11 cellular contexts compared by ENCODE assay signal in genomic region chr3:50211930-50212329, GRCh38. TPM values are rescaled to one million over a fixed set of nuclear protein-coding genes. Genes with fewer than 3 reads are reported as not detected.
DNase-seq lines count a peak whose midpoint lies in the region; ATAC-seq, FAIRE-seq and TF ChIP-seq lines count a peak whose summit lies in the region.
"Had no signal": no experiment of that assay in that cellular context is flagged by ENCODE, and none has a peak within 500 bp of the region (broad histone marks: within the 10 kb centered on the region; RNA-seq: fewer than 3 reads in every experiment).

No MANE protein-coding gene starts in this region.

- H3K79me2 ChIP-seq in HepG2 (ENCODE audit: insufficient read depth, low read length) = peaks cover 36% of the 10 kb centered on the region

- DNase-seq in AG20443 (ENCODE audit: low spot score) = peak; percentile 59
- DNase-seq in IMR-90 = peak; percentile 20
- DNase-seq in HepG2 (ENCODE audit: low spot score) = no peak
- no peak for DNase-seq in HAP-1 (ENCODE audit: low spot score in 2 of 2)
- DNase-seq in germinal center (ENCODE audit: low spot score) = no peak
- DNase-seq in GM20000 (ENCODE audit: low spot score) = no peak
- no peak for DNase-seq in central memory CD4-positive, alpha-beta T cell
- DNase-seq: NCI-H1417; stimulated activated naive CD4-positive, alpha-beta T cell treated with Interleukin-2 at 50 U/mL for 16 hours had no signal

- H2BK5ac ChIP-seq in IMR-90 (ENCODE audit: low read depth, low read length, poor library complexity, severe bottlenecking) = no peak overlapping the region

- no peak overlapping the region for H2AFZ ChIP-seq in IMR-90 (replicated peaks; ENCODE audit: low read length, poor library complexity)
- H2AFZ ChIP-seq in HepG2 (ENCODE audit: low read length) = no peak overlapping the region

- peak overlapping the region; percentile 22 for H3K27ac Mint-ChIP-seq in activated T-helper 17 cell treated with anti-CD3 and anti-CD28 coated beads, Interleukin-2, amount 50 U/mL, for 72 hours

- TF ChIP-seq CTCF in IMR-90 (conservative IDR thresholded peaks at IDR 0.05; ENCODE audit: low read depth, low read length) = no peak
- TF ChIP-seq CTCF in HepG2 (CRISPR knock-in tag; IDR thresholded peaks at IDR 0.05) = no peak
- TF ChIP-seq CTCF in GM20000 (IDR thresholded peaks at IDR 0.05; ENCODE audit: extremely low read depth, missing control alignments) = no peak

- H4K91ac ChIP-seq in IMR-90 (ENCODE audit: insufficient read depth, low read depth, low read length) = no peak overlapping the region

- no peak overlapping the region for H2AK5ac ChIP-seq in IMR-90 (ENCODE audit: low read depth, low read length)

- no peaks in the 10 kb centered on the region for H3K9me3 ChIP-seq in IMR-90 (ENCODE audit: control insufficient read depth, insufficient read depth, low read length)
- no peaks in the 10 kb centered on the region for H3K9me3 ChIP-seq in HepG2 (ENCODE audit: low read length)
- no peaks in the 10 kb centered on the region for H3K9me3 ChIP-seq in HAP-1

- no peak overlapping the region for H3K4me3 ChIP-seq in IMR-90 (ENCODE audit: insufficient read depth, low read depth, low read length)
- H3K4me3 ChIP-seq in HepG2 (replicated peaks in 1 of 3; ENCODE audit: insufficient read depth in 1 of 3, low read depth in 2 of 3, low read length in 3 of 3) = peak overlapping the region in 1 of 3 experiments; percentile 17; a peak in 1 of 6 replicates
- no peak overlapping the region for H3K4me3 ChIP-seq in HAP-1

- H3K36me3 ChIP-seq in IMR-90 (ENCODE audit: control insufficient read depth, insufficient read depth, low read length) (no peaks in the 10 kb centered on the region), HepG2 (replicated peaks in 1 of 2; ENCODE audit: control insufficient read depth in 1 of 2, insufficient read depth in 2 of 2, low read length in 2 of 2) (peaks cover 9 to 31% of the 10 kb centered on the region in 2 experiments), HAP-1 (replicated peaks) (no peaks in the 10 kb centered on the region)

- no peak overlapping the region for H2BK15ac ChIP-seq in IMR-90 (ENCODE audit: low read depth, low read length)

- no peak overlapping the region for H3K4ac ChIP-seq in IMR-90 (ENCODE audit: low read depth, low read length)

- no peak for TF ChIP-seq EP300 in HepG2 (IDR thresholded peaks at IDR 0.05; ENCODE audit: low read depth in 2 of 2, low read length in 2 of 2)
- TF ChIP-seq EP300 in HepG2 (CRISPR knock-in tag; IDR thresholded peaks at IDR 0.05; ENCODE audit: borderline replicate concordance) = no peak

- no peak overlapping the region for H4K5ac ChIP-seq in IMR-90 (ENCODE audit: low read depth, low read length)

- BruUV-seq in IMR-90 (replicated peaks; lab: Mats Ljungman, UMichigan) (no TSS peak), HepG2 (replicated peaks; lab: Mats Ljungman, UMichigan) (no TSS peak)

- ATAC-seq in IMR-90 (ENCODE audit: low read depth) (peak; percentile 84), HepG2 (no peak)
- peak; percentile 52 for ATAC-seq in activated T-helper 17 cell treated with anti-CD3 and anti-CD28 coated beads, Interleukin-2, amount 50 U/mL, for 72 hours (replicated peaks)
- ATAC-seq: sciatic nerve had no signal

- intact Hi-C loops in IMR-90 (cut with micrococcal nuclease) = no loop called here
- intact Hi-C loops in HepG2 (cut with micrococcal nuclease; ENCODE audit: unreplicated experiment) = no loop called here

- H3K4me2 ChIP-seq in IMR-90 (ENCODE audit: low read depth, low read length) (no peak overlapping the region), HepG2 (ENCODE audit: low read depth, low read length) (peak overlapping the region; percentile 41)

- no peak for FAIRE-seq in HepG2 (lab: Jason Lieb, UNC)

- H3K27me3 ChIP-seq in IMR-90 (ENCODE audit: control insufficient read depth, insufficient read depth, low read length) (peaks cover 28% of the 10 kb centered on the region), HepG2 (ENCODE audit: control insufficient read depth in 1 of 2, insufficient read depth in 2 of 2, low read length in 2 of 2) (no peaks in the 10 kb centered on the region), HAP-1 (ENCODE audit: low read depth) (no peaks in the 10 kb centered on the region)

- in situ Hi-C loops in IMR-90 (cut with MboI; ENCODE audit: low sequenced_read_pairs) = no loop called here
- in situ Hi-C loops in HepG2 (cut with HindIII; ENCODE audit: extremely low pct_ligation_motif_present, low pct_unique_long_range_greater_than_20kb) = no loop called here
- in situ Hi-C loops in HAP-1 (cut with MboI; ENCODE audit: low sequenced_read_pairs) = no loop called here

- no peak overlapping the region for H3K18ac ChIP-seq in IMR-90 (ENCODE audit: low read depth, low read length)

- no peak overlapping the region for H2AK9ac ChIP-seq in IMR-90 (replicated peaks; ENCODE audit: low read depth, low read length, poor library complexity)

- H2BK120ac ChIP-seq in IMR-90 (ENCODE audit: low read depth, low read length) = no peak overlapping the region

- H3K4me1 Mint-ChIP-seq in activated T-helper 17 cell treated with anti-CD3 and anti-CD28 coated beads, Interleukin-2, amount 50 U/mL, for 72 hours = no peaks in the 10 kb centered on the region

- H3K4me3 Mint-ChIP-seq in activated T-helper 17 cell treated with anti-CD3 and anti-CD28 coated beads, Interleukin-2, amount 50 U/mL, for 72 hours = no peak overlapping the region

- no peak overlapping the region for H3K23ac ChIP-seq in IMR-90 (ENCODE audit: low read depth, low read length)

- peaks cover 4% of the 10 kb centered on the region for H3K27me3 Mint-ChIP-seq in activated T-helper 17 cell treated with anti-CD3 and anti-CD28 coated beads, Interleukin-2, amount 50 U/mL, for 72 hours

- no peaks in the 10 kb centered on the region for H3K9me1 ChIP-seq in IMR-90 (ENCODE audit: insufficient read depth, low read length)

- no peak overlapping the region for H3K56ac ChIP-seq in IMR-90 (ENCODE audit: extremely low read depth, insufficient read depth, low read length)

- no peak for TF ChIP-seq RAD21 in IMR-90 (IDR thresholded peaks at IDR 0.05; ENCODE audit: low read length)
- TF ChIP-seq RAD21 in HepG2 (CRISPR knock-in tag; IDR thresholded peaks at IDR 0.05) = no peak

- POLR2A ChIA-PET in IMR-90 (lab: Charles Lee; ENCODE audit: unreplicated experiment) = no interaction called here
- POLR2A ChIA-PET in HepG2 (lab: Yijun Ruan, JAX) = interaction anchor here (0.7 to 16.5 kb wide), 17 partner anchors 4 to 137 kb away, joined by 3 to 844 read pairs (median 10); partner anchors contain the start of genes GNAI2, GNAT1, HYAL3 and NAA80

- CTCF ChIA-PET in IMR-90 (lab: Yijun Ruan, JAX) (interaction anchor here (1.2 to 1.3 kb wide), 2 partner anchors 14 to 35 kb away, joined by 4 to 5 read pairs; no protein-coding TSS in a partner anchor), HepG2 (lab: Yijun Ruan, JAX; ENCODE audit: low intra/inter-chr PET ratio, low total read pairs) (interaction anchor here (0.7 to 2.7 kb wide), 3 partner anchors 10 to 19 kb away, joined by 3 to 15 read pairs (median 3); no protein-coding TSS in a partner anchor)

- H3K4me1 ChIP-seq in IMR-90 (ENCODE audit: control insufficient read depth, insufficient read depth, low read length) = peaks cover 2% of the 10 kb centered on the region; the same call in 1 of the 2 replicates
- H3K4me1 ChIP-seq in HepG2 (ENCODE audit: insufficient read depth, low read length) = peaks cover 74% of the 10 kb centered on the region
- no peaks in the 10 kb centered on the region for H3K4me1 ChIP-seq in HAP-1

- TF ChIP-seq POLR2A in IMR-90 (IDR thresholded peaks at IDR 0.05; ENCODE audit: low read depth, low read length) = no peak
- TF ChIP-seq POLR2A in HepG2 (IDR thresholded peaks at IDR 0.05; ENCODE audit: insufficient read depth in 1 of 2, low read depth in 2 of 2, low read length in 2 of 2) = no peak

- H3K27ac ChIP-seq in IMR-90 (ENCODE audit: insufficient read depth, low read length) (no peak overlapping the region), HepG2 (ENCODE audit: extremely low read length, insufficient read depth, low read length) (peak overlapping the region; percentile 99)

- no peaks in the 10 kb centered on the region for H3K9me3 Mint-ChIP-seq in activated T-helper 17 cell treated with anti-CD3 and anti-CD28 coated beads, Interleukin-2, amount 50 U/mL, for 72 hours

- H3K9ac ChIP-seq in IMR-90 (ENCODE audit: low read depth, low read length) (no peak overlapping the region), HepG2 (ENCODE audit: insufficient read depth, low read depth, low read length) (peak overlapping the region; percentile 54; the same call in 1 of the 2 replicates)

- no peaks in the 10 kb centered on the region for H3K79me1 ChIP-seq in IMR-90 (ENCODE audit: low read depth in 1 of 2, low read length in 2 of 2)

- dilution Hi-C loops in IMR-90 (cut with HindIII; ENCODE audit: low sequenced_read_pairs, unreplicated experiment) = no loop called here

- no peaks in the 10 kb centered on the region for H3K36me3 Mint-ChIP-seq in activated T-helper 17 cell treated with anti-CD3 and anti-CD28 coated beads, Interleukin-2, amount 50 U/mL, for 72 hours (ENCODE audit: low read depth)

- 100% methylated on average over 1 of the region's 2 CpGs; no CpG with 5 or more reads in 1 of the 2 experiments for WGBS in IMR-90 (ENCODE audit: extremely low coverage in 2 of 2, insufficient read length in 1 of 2), 2 experiments
- WGBS in HepG2 (ENCODE audit: low lambda C conversion rate) = no CpG with 5 or more reads among the region's 2 CpGs

- H2BK20ac ChIP-seq in IMR-90 (ENCODE audit: low read depth, low read length) = no peak overlapping the region

- no peak overlapping the region for H4K8ac ChIP-seq in IMR-90 (ENCODE audit: low read depth in 2 of 2, low read length in 2 of 2)

- H3K14ac ChIP-seq in IMR-90 (replicated peaks; ENCODE audit: low read depth, low read length) = no peak overlapping the region

- H4K20me1 ChIP-seq in IMR-90 (ENCODE audit: insufficient read depth, low read length) (no peaks in the 10 kb centered on the region), HepG2 (ENCODE audit: insufficient read depth, low read length) (no peaks in the 10 kb centered on the region; the same call in 1 of the 2 replicates)

RNA-seq across cellular contexts. Expression of gene SLC38A3, which starts 6.9 kb away (rescaled TPM):
- total RNA-seq in IMR-90 (2012; rRNA removed) (0.36 TPM in 1 of 2 replicates, not detected in the other), HepG2 (2016; rRNA removed; fragmentation: Illumina TruSeq; extraction: Trizol) (14.3 and 29.8 TPM in 2 replicates)
- polyA plus RNA-seq in IMR-90 (2012; rRNA removed) (0.12 and 0.36 TPM in 2 replicates), HepG2 (2011; rRNA removed) (164 and 247 TPM in 2 replicates)
- polyA plus RNA-seq in IMR-90 (2012; cell fraction: cytosol; rRNA removed) = 0.04 and 0.15 TPM in 2 replicates
- polyA plus RNA-seq in IMR-90 (2012; cell fraction: nucleus; rRNA removed; ENCODE audit: low replicate concordance) = 0.37 and 0.78 TPM in 2 replicates
- under 1 TPM in 1 of 2 donors, not detected in 1; 0.71 TPM for total RNA-seq in activated T-helper 17 cell treated with anti-CD3 and anti-CD28 coated beads, Interleukin-2, amount 50 U/mL, for 72 hours
- total RNA-seq in HepG2 (2016; cell fraction: cytosol; rRNA removed; fragmentation: Illumina TruSeq; extraction: Trizol; ENCODE audit: low read depth) = 9.4 and 12.0 TPM in 2 replicates
- 14.3 and 31.3 TPM in 2 replicates for total RNA-seq in HepG2 (2016; cell fraction: insoluble cytoplasmic fraction; rRNA removed; fragmentation: Illumina TruSeq; extraction: Trizol)
- 13.7 and 15.1 TPM in 2 replicates for total RNA-seq in HepG2 (2016; cell fraction: membrane; rRNA removed; fragmentation: Illumina TruSeq; extraction: Trizol)
- 51.2 and 60.9 TPM in 2 replicates for total RNA-seq in HepG2 (2016; cell fraction: nucleus; rRNA removed; fragmentation: Illumina TruSeq; extraction: Trizol)
- polyA plus RNA-seq in HepG2 (2011; cell fraction: cytosol; rRNA removed) = 69.6 and 77.8 TPM in 2 replicates
- 645 and 755 TPM in 2 replicates for polyA plus RNA-seq in HepG2 (2011; cell fraction: nucleus; rRNA removed)
- 101 and 126 TPM in 2 replicates for polyA plus RNA-seq in HepG2 (2012)
- 7.3 and 7.5 TPM in 2 replicates for polyA plus RNA-seq in HepG2 (2016; cell fraction: cytosol; fragmentation: Illumina TruSeq; extraction: Trizol; ENCODE audit: low read depth)
- polyA plus RNA-seq in HepG2 (2016; cell fraction: insoluble cytoplasmic fraction; fragmentation: Illumina TruSeq; extraction: Trizol; ENCODE audit: low read depth) = 17.2 and 22.9 TPM in 2 replicates
- 12.8 and 13.7 TPM in 2 replicates for polyA plus RNA-seq in HepG2 (2016; cell fraction: membrane; fragmentation: Illumina TruSeq; extraction: Trizol; ENCODE audit: low read depth)
- polyA plus RNA-seq in HepG2 (2016; cell fraction: nucleus; fragmentation: Illumina TruSeq; extraction: Trizol; ENCODE audit: insufficient read depth, low read depth) = 146 and 148 TPM in 2 replicates
- 0.14 and 257 TPM in 2 replicates for polyA minus RNA-seq in HepG2 (2011; rRNA and poly(A)+ RNA removed; ENCODE audit: low replicate concordance)
- 61.1 and 83.0 TPM in 2 replicates for polyA minus RNA-seq in HepG2 (2011; cell fraction: cytosol; rRNA and poly(A)+ RNA removed)
- 113 and 140 TPM in 2 replicates for polyA minus RNA-seq in HepG2 (2011; cell fraction: nucleus; rRNA and poly(A)+ RNA removed)

RNA-seq across cellular contexts. Expression of gene GNAT1, which starts 20.5 kb away (rescaled TPM):
- total RNA-seq in IMR-90 (2012; rRNA removed) (not detected in 2 replicates), HepG2 (2016; rRNA removed; fragmentation: Illumina TruSeq; extraction: Trizol) (0.15 TPM in 1 of 2 replicates, not detected in the other)
- polyA plus RNA-seq in IMR-90 (2012; rRNA removed) (0.04 TPM in 1 of 2 replicates, not detected in the other), HepG2 (2011; rRNA removed) (0.03 TPM in 1 of 2 replicates, not detected in the other)
- not detected in 2 replicates for polyA plus RNA-seq in IMR-90 (2012; cell fraction: cytosol; rRNA removed)
- 0.08 and 0.13 TPM in 2 replicates for polyA plus RNA-seq in IMR-90 (2012; cell fraction: nucleus; rRNA removed; ENCODE audit: low replicate concordance)
- total RNA-seq in activated T-helper 17 cell treated with anti-CD3 and anti-CD28 coated beads, Interleukin-2, amount 50 U/mL, for 72 hours = not detected
- total RNA-seq in HepG2 (2016; cell fraction: cytosol; rRNA removed; fragmentation: Illumina TruSeq; extraction: Trizol; ENCODE audit: low read depth) = 1.8 and 2.0 TPM in 2 replicates
- 0.09 and 0.28 TPM in 2 replicates for total RNA-seq in HepG2 (2016; cell fraction: insoluble cytoplasmic fraction; rRNA removed; fragmentation: Illumina TruSeq; extraction: Trizol)
- 0.87 and 1.1 TPM in 2 replicates for total RNA-seq in HepG2 (2016; cell fraction: membrane; rRNA removed; fragmentation: Illumina TruSeq; extraction: Trizol)
- 0.25 and 0.44 TPM in 2 replicates for total RNA-seq in HepG2 (2016; cell fraction: nucleus; rRNA removed; fragmentation: Illumina TruSeq; extraction: Trizol)
- not detected in 2 replicates for polyA plus RNA-seq in HepG2 (2011; cell fraction: cytosol; rRNA removed)
- 0.14 and 0.33 TPM in 2 replicates for polyA plus RNA-seq in HepG2 (2011; cell fraction: nucleus; rRNA removed)
- polyA plus RNA-seq in HepG2 (2012) = 0.08 TPM in 1 of 2 replicates, not detected in the other
- not detected in 2 replicates for polyA plus RNA-seq in HepG2 (2016; cell fraction: cytosol; fragmentation: Illumina TruSeq; extraction: Trizol; ENCODE audit: low read depth)
- polyA plus RNA-seq in HepG2 (2016; cell fraction: insoluble cytoplasmic fraction; fragmentation: Illumina TruSeq; extraction: Trizol; ENCODE audit: low read depth) = not detected in 2 replicates
- not detected in 2 replicates for polyA plus RNA-seq in HepG2 (2016; cell fraction: membrane; fragmentation: Illumina TruSeq; extraction: Trizol; ENCODE audit: low read depth)
- polyA plus RNA-seq in HepG2 (2016; cell fraction: nucleus; fragmentation: Illumina TruSeq; extraction: Trizol; ENCODE audit: insufficient read depth, low read depth) = 0.31 TPM in 1 of 2 replicates, not detected in the other
- polyA minus RNA-seq in HepG2 (2011; rRNA and poly(A)+ RNA removed; ENCODE audit: low replicate concordance) = 0.47 and 2.3 TPM in 2 replicates
- 0.26 TPM in 1 of 2 replicates, not detected in the other for polyA minus RNA-seq in HepG2 (2011; cell fraction: cytosol; rRNA and poly(A)+ RNA removed)
- 1.2 and 1.5 TPM in 2 replicates for polyA minus RNA-seq in HepG2 (2011; cell fraction: nucleus; rRNA and poly(A)+ RNA removed)
- total RNA-seq: sciatic nerve had no signal

RNA-seq across cellular contexts. Expression of gene GNAI2, which starts 24.1 kb away (rescaled TPM):
- total RNA-seq in IMR-90 (2012; rRNA removed) (816 and 867 TPM in 2 replicates), HepG2 (2016; rRNA removed; fragmentation: Illumina TruSeq; extraction: Trizol) (34.5 and 51.1 TPM in 2 replicates)
- polyA plus RNA-seq in IMR-90 (2012; rRNA removed) (1,079 and 1,150 TPM in 2 replicates), HepG2 (2011; rRNA removed) (66.1 and 66.2 TPM in 2 replicates)
- polyA plus RNA-seq in IMR-90 (2012; cell fraction: cytosol; rRNA removed) = 411 and 787 TPM in 2 replicates
- 281 and 349 TPM in 2 replicates for polyA plus RNA-seq in IMR-90 (2012; cell fraction: nucleus; rRNA removed; ENCODE audit: low replicate concordance)
- total RNA-seq in activated T-helper 17 cell treated with anti-CD3 and anti-CD28 coated beads, Interleukin-2, amount 50 U/mL, for 72 hours = 100 to 1,000 TPM; 283 to 392 TPM
- total RNA-seq in HepG2 (2016; cell fraction: cytosol; rRNA removed; fragmentation: Illumina TruSeq; extraction: Trizol; ENCODE audit: low read depth) = 26.6 and 32.1 TPM in 2 replicates
- total RNA-seq in HepG2 (2016; cell fraction: insoluble cytoplasmic fraction; rRNA removed; fragmentation: Illumina TruSeq; extraction: Trizol) = 33.4 and 51.3 TPM in 2 replicates
- 43.7 and 48.0 TPM in 2 replicates for total RNA-seq in HepG2 (2016; cell fraction: membrane; rRNA removed; fragmentation: Illumina TruSeq; extraction: Trizol)
- total RNA-seq in HepG2 (2016; cell fraction: nucleus; rRNA removed; fragmentation: Illumina TruSeq; extraction: Trizol) = 26.6 and 32.5 TPM in 2 replicates
- 64.5 and 77.2 TPM in 2 replicates for polyA plus RNA-seq in HepG2 (2011; cell fraction: cytosol; rRNA removed)
- 39.4 and 42.6 TPM in 2 replicates for polyA plus RNA-seq in HepG2 (2011; cell fraction: nucleus; rRNA removed)
- polyA plus RNA-seq in HepG2 (2012) = 25.4 and 25.9 TPM in 2 replicates
- polyA plus RNA-seq in HepG2 (2016; cell fraction: cytosol; fragmentation: Illumina TruSeq; extraction: Trizol; ENCODE audit: low read depth) = 37.3 and 42.8 TPM in 2 replicates
- 57.1 and 66.6 TPM in 2 replicates for polyA plus RNA-seq in HepG2 (2016; cell fraction: insoluble cytoplasmic fraction; fragmentation: Illumina TruSeq; extraction: Trizol; ENCODE audit: low read depth)
- polyA plus RNA-seq in HepG2 (2016; cell fraction: membrane; fragmentation: Illumina TruSeq; extraction: Trizol; ENCODE audit: low read depth) = 69.3 and 71.1 TPM in 2 replicates
- 73.5 and 75.3 TPM in 2 replicates for polyA plus RNA-seq in HepG2 (2016; cell fraction: nucleus; fragmentation: Illumina TruSeq; extraction: Trizol; ENCODE audit: insufficient read depth, low read depth)
- 111 and 236 TPM in 2 replicates for polyA minus RNA-seq in HepG2 (2011; rRNA and poly(A)+ RNA removed; ENCODE audit: low replicate concordance)
- 26.0 and 26.4 TPM in 2 replicates for polyA minus RNA-seq in HepG2 (2011; cell fraction: cytosol; rRNA and poly(A)+ RNA removed)
- polyA minus RNA-seq in HepG2 (2011; cell fraction: nucleus; rRNA and poly(A)+ RNA removed) = 16.4 and 20.0 TPM in 2 replicates

RNA-seq across cellular contexts. Expression of gene SEMA3F, which starts 56.8 kb away (rescaled TPM):
- total RNA-seq in IMR-90 (2012; rRNA removed) (7.3 and 9.2 TPM in 2 replicates), HepG2 (2016; rRNA removed; fragmentation: Illumina TruSeq; extraction: Trizol) (3.6 and 7.6 TPM in 2 replicates)
- polyA plus RNA-seq in IMR-90 (2012; rRNA removed) (23.3 and 26.7 TPM in 2 replicates), HepG2 (2011; rRNA removed) (14.8 and 17.2 TPM in 2 replicates)
- 18.0 and 30.3 TPM in 2 replicates for polyA plus RNA-seq in IMR-90 (2012; cell fraction: cytosol; rRNA removed)
- 18.6 and 46.8 TPM in 2 replicates for polyA plus RNA-seq in IMR-90 (2012; cell fraction: nucleus; rRNA removed; ENCODE audit: low replicate concordance)
- total RNA-seq in activated T-helper 17 cell treated with anti-CD3 and anti-CD28 coated beads, Interleukin-2, amount 50 U/mL, for 72 hours = 1 to 10 TPM in 1 of 2 donors, not detected in 1; 1.5 TPM
- 1.5 and 1.7 TPM in 2 replicates for total RNA-seq in HepG2 (2016; cell fraction: cytosol; rRNA removed; fragmentation: Illumina TruSeq; extraction: Trizol; ENCODE audit: low read depth)
- 3.6 and 8.8 TPM in 2 replicates for total RNA-seq in HepG2 (2016; cell fraction: insoluble cytoplasmic fraction; rRNA removed; fragmentation: Illumina TruSeq; extraction: Trizol)
- total RNA-seq in HepG2 (2016; cell fraction: membrane; rRNA removed; fragmentation: Illumina TruSeq; extraction: Trizol) = 4.9 and 5.4 TPM in 2 replicates
- 8.8 and 9.1 TPM in 2 replicates for total RNA-seq in HepG2 (2016; cell fraction: nucleus; rRNA removed; fragmentation: Illumina TruSeq; extraction: Trizol)
- polyA plus RNA-seq in HepG2 (2011; cell fraction: cytosol; rRNA removed) = 13.5 and 13.7 TPM in 2 replicates
- polyA plus RNA-seq in HepG2 (2011; cell fraction: nucleus; rRNA removed) = 22.1 and 33.2 TPM in 2 replicates
- polyA plus RNA-seq in HepG2 (2012) = 9.5 and 12.9 TPM in 2 replicates
- polyA plus RNA-seq in HepG2 (2016; cell fraction: cytosol; fragmentation: Illumina TruSeq; extraction: Trizol; ENCODE audit: low read depth) = 2.0 and 2.5 TPM in 2 replicates
- 6.6 and 7.1 TPM in 2 replicates for polyA plus RNA-seq in HepG2 (2016; cell fraction: insoluble cytoplasmic fraction; fragmentation: Illumina TruSeq; extraction: Trizol; ENCODE audit: low read depth)
- polyA plus RNA-seq in HepG2 (2016; cell fraction: membrane; fragmentation: Illumina TruSeq; extraction: Trizol; ENCODE audit: low read depth) = 5.8 and 6.2 TPM in 2 replicates
- 22.2 and 24.9 TPM in 2 replicates for polyA plus RNA-seq in HepG2 (2016; cell fraction: nucleus; fragmentation: Illumina TruSeq; extraction: Trizol; ENCODE audit: insufficient read depth, low read depth)
- 63.3 and 65.7 TPM in 2 replicates for polyA minus RNA-seq in HepG2 (2011; rRNA and poly(A)+ RNA removed; ENCODE audit: low replicate concordance)
- 14.4 and 15.7 TPM in 2 replicates for polyA minus RNA-seq in HepG2 (2011; cell fraction: cytosol; rRNA and poly(A)+ RNA removed)
- 7.2 and 9.3 TPM in 2 replicates for polyA minus RNA-seq in HepG2 (2011; cell fraction: nucleus; rRNA and poly(A)+ RNA removed)

RNA-seq across cellular contexts. Expression of gene SEMA3B, which starts 57.0 kb away (rescaled TPM):
- total RNA-seq in IMR-90 (2012; rRNA removed) (3.9 and 4.3 TPM in 2 replicates), HepG2 (2016; rRNA removed; fragmentation: Illumina TruSeq; extraction: Trizol) (25.6 and 93.2 TPM in 2 replicates)
- polyA plus RNA-seq in IMR-90 (2012; rRNA removed) (29.3 and 34.3 TPM in 2 replicates), HepG2 (2011; rRNA removed) (158 and 173 TPM in 2 replicates)
- polyA plus RNA-seq in IMR-90 (2012; cell fraction: cytosol; rRNA removed) = 22.0 and 34.4 TPM in 2 replicates
- polyA plus RNA-seq in IMR-90 (2012; cell fraction: nucleus; rRNA removed; ENCODE audit: low replicate concordance) = 153 and 393 TPM in 2 replicates
- 1 to 10 TPM; 1.2 to 2.3 TPM for total RNA-seq in activated T-helper 17 cell treated with anti-CD3 and anti-CD28 coated beads, Interleukin-2, amount 50 U/mL, for 72 hours
- 12.3 and 13.3 TPM in 2 replicates for total RNA-seq in HepG2 (2016; cell fraction: cytosol; rRNA removed; fragmentation: Illumina TruSeq; extraction: Trizol; ENCODE audit: low read depth)
- 23.5 and 94.1 TPM in 2 replicates for total RNA-seq in HepG2 (2016; cell fraction: insoluble cytoplasmic fraction; rRNA removed; fragmentation: Illumina TruSeq; extraction: Trizol)
- total RNA-seq in HepG2 (2016; cell fraction: membrane; rRNA removed; fragmentation: Illumina TruSeq; extraction: Trizol) = 18.0 and 19.0 TPM in 2 replicates
- 106 and 120 TPM in 2 replicates for total RNA-seq in HepG2 (2016; cell fraction: nucleus; rRNA removed; fragmentation: Illumina TruSeq; extraction: Trizol)
- polyA plus RNA-seq in HepG2 (2011; cell fraction: cytosol; rRNA removed) = 99.8 and 199 TPM in 2 replicates
- polyA plus RNA-seq in HepG2 (2011; cell fraction: nucleus; rRNA removed) = 824 and 1,487 TPM in 2 replicates
- 48.8 and 75.5 TPM in 2 replicates for polyA plus RNA-seq in HepG2 (2012)
- 10.5 and 10.8 TPM in 2 replicates for polyA plus RNA-seq in HepG2 (2016; cell fraction: cytosol; fragmentation: Illumina TruSeq; extraction: Trizol; ENCODE audit: low read depth)
- 26.4 and 37.1 TPM in 2 replicates for polyA plus RNA-seq in HepG2 (2016; cell fraction: insoluble cytoplasmic fraction; fragmentation: Illumina TruSeq; extraction: Trizol; ENCODE audit: low read depth)
- polyA plus RNA-seq in HepG2 (2016; cell fraction: membrane; fragmentation: Illumina TruSeq; extraction: Trizol; ENCODE audit: low read depth) = 15.3 and 17.6 TPM in 2 replicates
- polyA plus RNA-seq in HepG2 (2016; cell fraction: nucleus; fragmentation: Illumina TruSeq; extraction: Trizol; ENCODE audit: insufficient read depth, low read depth) = 390 and 409 TPM in 2 replicates
- 84.6 and 160 TPM in 2 replicates for polyA minus RNA-seq in HepG2 (2011; rRNA and poly(A)+ RNA removed; ENCODE audit: low replicate concordance)
- polyA minus RNA-seq in HepG2 (2011; cell fraction: cytosol; rRNA and poly(A)+ RNA removed) = 55.4 and 70.0 TPM in 2 replicates
- polyA minus RNA-seq in HepG2 (2011; cell fraction: nucleus; rRNA and poly(A)+ RNA removed) = 81.1 and 108 TPM in 2 replicates

Comparison
In these comparisons a context has a peak if more than half of its experiments do, and no peak if none do; other contexts are left out.
1. DNase-seq: peak in AG20443 (single experiment) and IMR-90 (single experiment); none in HepG2 (single experiment), HAP-1 (0 of 2), germinal center (single experiment), GM20000 (single experiment) and central memory CD4-positive, alpha-beta T cell (single experiment).